ENCODE assay signal across 8 cellular contexts in the genomic region with DNA sequence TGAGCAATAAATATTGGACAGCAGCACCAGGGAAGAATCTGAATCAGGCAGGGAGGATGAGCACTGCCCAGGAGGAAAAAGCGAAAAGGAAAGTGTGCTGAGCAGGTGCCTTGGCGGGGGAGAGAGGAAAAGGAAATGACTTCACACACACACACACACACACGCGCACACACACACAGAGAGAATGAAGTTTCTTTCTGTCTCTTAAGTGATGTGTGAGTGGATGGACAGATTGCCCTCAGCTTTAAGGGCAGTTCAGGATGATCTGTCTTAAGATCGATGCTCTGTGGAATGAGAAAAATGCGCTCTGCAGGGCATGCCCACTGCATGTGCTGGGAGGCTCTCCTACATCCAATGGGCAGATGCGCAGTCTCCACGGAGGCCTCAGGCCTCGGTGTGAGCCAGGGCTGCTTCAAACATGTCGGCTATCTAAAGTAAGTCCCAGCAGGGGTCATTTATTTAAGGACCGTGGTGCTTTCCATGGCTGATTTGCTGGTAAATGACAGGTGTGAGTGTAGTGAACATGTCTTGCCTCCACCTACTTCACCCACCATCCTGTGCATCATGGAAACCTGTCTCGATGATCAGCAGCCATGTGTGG. TPM values are rescaled to one million over a fixed set of nuclear protein-coding genes. Genes with fewer than 3 reads are reported as not detected.
DNase-seq lines count a peak whose midpoint lies in the region; ATAC-seq and TF ChIP-seq lines count a peak whose summit lies in the region.

No MANE protein-coding gene starts in this region.

- intact Hi-C loops in activated naive CD4-positive, alpha-beta T cell treated with anti-CD3 and anti-CD28 coated beads for 36 hours (cut with micrococcal nuclease): loop anchor here (1.0 to 10.0 kb wide), 16 partner anchors 9 to 1289 kb away; a partner anchor contains a TSS
- intact Hi-C loops in tibial artery (cut with DNase I; ENCODE audit: low total_unique reads): loop anchor here (5.0 kb wide), 2 partner anchors 86 to 376 kb away; a partner anchor contains a TSS

- peak overlapping the region; percentile 95 to 99 (median 97) for H3K27ac Mint-ChIP-seq in CD8-positive, alpha-beta memory T cell
- peak overlapping the region; percentile 100 for H3K27ac Mint-ChIP-seq in activated naive CD4-positive, alpha-beta T cell treated with anti-CD3 and anti-CD28 coated beads for 36 hours

- peaks cover 18% of the 10 kb centered on the region for H3K4me1 ChIP-seq in CD8-positive, alpha-beta memory T cell (ENCODE audit: insufficient read depth, low read length)
- 0 out of 2 replicates have a peak, but pooled peaks cover 7% of the 10 kb centered on the region for H3K4me1 ChIP-seq in HUES6 (ENCODE audit: control insufficient read depth, insufficient read depth, low read length)
- H3K4me1 ChIP-seq in RWPE2 (ENCODE audit: insufficient read depth, poor library complexity, severe bottlenecking): peaks cover 16% of the 10 kb centered on the region
- peaks cover 8% of the 10 kb centered on the region for H3K4me1 ChIP-seq in neuron (ENCODE audit: insufficient read depth, low read length)
- H3K4me1 ChIP-seq in tibial artery: peaks cover 5 to 23% (median 18%) of the 10 kb centered on the region in 4 donors

- peak overlapping the region; percentile 91 for H3K27ac ChIP-seq in CD8-positive, alpha-beta memory T cell (ENCODE audit: low read depth, low read length)
- 0 out of 2 replicates have a peak overlapping the region, but pooled peaks have one; percentile 24 for H3K27ac ChIP-seq in HUES6 (ENCODE audit: low read depth, low read length)
- peak overlapping the region; percentile 85 for H3K27ac ChIP-seq in RWPE2 (ENCODE audit: poor library complexity, severe bottlenecking)
- H3K27ac ChIP-seq in tibial artery: peak overlapping the region; percentile 96 to 98

- CTCF ChIA-PET in CD8-positive, alpha-beta memory T cell (lab: Charles Lee): interaction anchor here (1.2 to 2.9 kb wide), 5 partner anchors 9 to 261 kb away, joined by 3 to 30 read pairs (median 8); a partner anchor contains a TSS
- CTCF ChIA-PET in activated naive CD4-positive, alpha-beta T cell treated with anti-CD3 and anti-CD28 coated beads for 36 hours (lab: Charles Lee): interaction anchor here (0.6 to 2.5 kb wide), 7 partner anchors 9 to 730 kb away, joined by 3 to 12 read pairs (median 3); no protein-coding TSS in a partner anchor

- peak; percentile 48 to 85 (median 74) for DNase-seq in CD8-positive, alpha-beta memory T cell
- no peak for DNase-seq in RWPE2 (ENCODE audit: low spot score)
- DNase-seq in activated naive CD4-positive, alpha-beta T cell treated with anti-CD3 and anti-CD28 coated beads for 36 hours: peak; percentile 80
- peak; percentile 62 for DNase-seq in germinal center (ENCODE audit: low spot score)
- DNase-seq in tibial artery: peak; percentile 43 to 78

- peaks cover 34 to 52% (median 43%) of the 10 kb centered on the region in 3 donors for H3K4me1 Mint-ChIP-seq in CD8-positive, alpha-beta memory T cell
- peaks cover 21% of the 10 kb centered on the region for H3K4me1 Mint-ChIP-seq in activated naive CD4-positive, alpha-beta T cell treated with anti-CD3 and anti-CD28 coated beads for 36 hours (ENCODE audit: low read depth)

- POLR2A ChIA-PET in CD8-positive, alpha-beta memory T cell (lab: Charles Lee): interaction anchor here (1.3 to 2.7 kb wide), 6 partner anchors 9 to 261 kb away, joined by 3 to 33 read pairs (median 11); a partner anchor contains a TSS

- peaks cover 0 to 2% (median 0%) of the 10 kb centered on the region in 5 donors for H3K9me3 Mint-ChIP-seq in CD8-positive, alpha-beta memory T cell
- H3K9me3 Mint-ChIP-seq in activated naive CD4-positive, alpha-beta T cell treated with anti-CD3 and anti-CD28 coated beads for 36 hours: no peaks in the 10 kb centered on the region

- peaks cover 0 to 30% (median 0%) of the 10 kb centered on the region in 3 donors for H3K36me3 Mint-ChIP-seq in CD8-positive, alpha-beta memory T cell
- H3K36me3 Mint-ChIP-seq in activated naive CD4-positive, alpha-beta T cell treated with anti-CD3 and anti-CD28 coated beads for 36 hours (ENCODE audit: low read depth): peaks cover 21% of the 10 kb centered on the region

- no peaks in the 10 kb centered on the region for H3K9me3 ChIP-seq in CD8-positive, alpha-beta memory T cell (ENCODE audit: low read length)
- H3K9me3 ChIP-seq in HUES6 (ENCODE audit: control insufficient read depth, insufficient read depth, low read depth, low read length) (no peaks in the 10 kb centered on the region), RWPE2 (ENCODE audit: severe bottlenecking) (no peaks in the 10 kb centered on the region), neuron (ENCODE audit: low read length) (no peaks in the 10 kb centered on the region), tibial artery (no peaks in the 10 kb centered on the region)

- H2AFZ ChIP-seq in neuron (ENCODE audit: low read depth, low read length): no peak overlapping the region

- H3K9ac ChIP-seq in HUES6 (ENCODE audit: low read length): peak overlapping the region; percentile 63

- H3K27me3 Mint-ChIP-seq in CD8-positive, alpha-beta memory T cell: peaks cover 0 to 4% of the 10 kb centered on the region in 2 donors
- H3K27me3 Mint-ChIP-seq in activated naive CD4-positive, alpha-beta T cell treated with anti-CD3 and anti-CD28 coated beads for 36 hours (ENCODE audit: low read depth): no peaks in the 10 kb centered on the region

- ATAC-seq in GM19438 (IDR thresholded peaks at IDR 0.05; ENCODE audit: low read depth, unreplicated experiment) (peak; percentile 36), RWPE2 (ENCODE audit: low read depth) (peak; percentile 22)

- no peaks in the 10 kb centered on the region for H3K27me3 ChIP-seq in CD8-positive, alpha-beta memory T cell (ENCODE audit: insufficient read depth, low read length, poor library complexity, severe bottlenecking)
- H3K27me3 ChIP-seq in HUES6 (ENCODE audit: control insufficient read depth, insufficient read depth, low read length) (no peaks in the 10 kb centered on the region), RWPE2 (ENCODE audit: insufficient read depth, poor library complexity, severe bottlenecking) (no peaks in the 10 kb centered on the region), neuron (ENCODE audit: insufficient read depth, low read length) (no peaks in the 10 kb centered on the region), tibial artery (no peaks in the 10 kb centered on the region)

- H3K4me3 ChIP-seq in CD8-positive, alpha-beta memory T cell (ENCODE audit: low read length): peak overlapping the region; percentile 93
- peak overlapping the region; percentile 74 for H3K4me3 ChIP-seq in HUES6 (ENCODE audit: low read depth, low read length)
- H3K4me3 ChIP-seq in RWPE2 (ENCODE audit: severe bottlenecking): peak overlapping the region; percentile 53
- peak overlapping the region; percentile 70 for H3K4me3 ChIP-seq in neuron (ENCODE audit: low read length)
- H3K4me3 ChIP-seq in tibial artery: peak overlapping the region; percentile 80

- TF ChIP-seq CTCF in RWPE2 (IDR thresholded peaks at IDR 0.05; ENCODE audit: poor library complexity, severe bottlenecking): no peak
- TF ChIP-seq CTCF in tibial artery (IDR thresholded peaks at IDR 0.05): no peak

- H3K36me3 ChIP-seq in CD8-positive, alpha-beta memory T cell (ENCODE audit: insufficient read depth, low read length): no peaks in the 10 kb centered on the region
- no peaks in the 10 kb centered on the region for H3K36me3 ChIP-seq in HUES6 (ENCODE audit: control insufficient read depth, insufficient read depth, low read length)
- peaks cover 8% of the 10 kb centered on the region; the same call in 1 of the 2 replicates for H3K36me3 ChIP-seq in RWPE2 (ENCODE audit: low read depth)
- H3K36me3 ChIP-seq in neuron (ENCODE audit: insufficient read depth, low read length): peaks cover 3% of the 10 kb centered on the region
- no peaks in the 10 kb centered on the region for H3K36me3 ChIP-seq in tibial artery

- H3K4me3 Mint-ChIP-seq in CD8-positive, alpha-beta memory T cell: peak overlapping the region; percentile 89 to 99 (median 93)
- H3K4me3 Mint-ChIP-seq in activated naive CD4-positive, alpha-beta T cell treated with anti-CD3 and anti-CD28 coated beads for 36 hours: peak overlapping the region; percentile 93

RNA-seq across cellular contexts. Expression of a gene that starts 2.5 kb away (rescaled TPM):
- 10 to 100 TPM; 19.2 to 21.3 TPM for total RNA-seq in CD8-positive, alpha-beta memory T cell
- 13.2 TPM for polyA plus RNA-seq in CD8-positive, alpha-beta memory T cell
- total RNA-seq in activated naive CD4-positive, alpha-beta T cell treated with anti-CD3 and anti-CD28 coated beads for 36 hours: 10 to 100 TPM in 1 of 2 experiments, 1 to 10 TPM in 1; 8.7 to 10.4 TPM

Comparison
In these comparisons a context has a peak if more than half of its experiments do, and no peak if none do; other contexts are left out.
1. H3K27ac ChIP-seq: peak in every context shown above with its lines; median percentile 97 in tibial artery; 91 in CD8-positive, alpha-beta memory T cell; 85 in RWPE2; 24 in HUES6.